In genomic region chr5:39367711-39368110, GRCh38 we compare ENCODE assay signal across 31 cellular contexts. TPM values are rescaled to one million over a fixed set of nuclear protein-coding genes. Genes with fewer than 3 reads are reported as not detected.
"Had no signal": no experiment of that assay in that cellular context is flagged by ENCODE, and none has a peak within 500 bp of the region (broad histone marks: within the 10 kb centered on the region; RNA-seq: fewer than 3 reads in every experiment).

No MANE protein-coding gene starts in this region.

- H2AFZ ChIP-seq: neural progenitor cell, parathyroid adenoma had no signal

- DNase-seq: natural killer cell; occipital lobe; ovary; posterior cingulate gyrus; psoas muscle; right cardiac atrium; right lobe of liver; sigmoid colon; small intestine; stimulated activated CD4-positive, alpha-beta T cell treated with anti-CD3 and anti-CD28 coated beads, Interleukin-15, amount 100 ng/mL, for 24 hours; stimulated activated CD4-positive, alpha-beta T cell treated with anti-CD3 and anti-CD28 coated beads, Interleukin-2, amount 100 ng/mL, for 24 hours; stimulated activated CD4-positive, alpha-beta T cell treated with anti-CD3 and anti-CD28 coated beads, Interleukin-2, amount 100 ng/mL, for 48 hours; stimulated activated CD4-positive, alpha-beta T cell treated with anti-CD3 and anti-CD28 coated beads, Interleukin-4, amount 100 ng/mL, for 24 hours; stimulated activated naive B cell treated with anti-CD40 and anti-IgM and Interleukin-4, amounts not matched to agents 10 μg/mL and 1 μg/mL and 100 μg/mL, for 72 hours; stimulated activated naive CD8-positive, alpha-beta T cell treated with anti-CD3 and anti-CD28 coated beads, Interleukin-15, amount 100 ng/mL, for 72 hours; stimulated activated naive CD8-positive, alpha-beta T cell treated with anti-CD3 and anti-CD28 coated beads, Interleukin-15, Interleukin-2, amounts not matched to agents 100 U/mL and 50 U/mL, for 24 hours; substantia nigra; testis; tibial artery; transverse colon; upper lobe of right lung; uterus had no signal

- H3K4me3 Mint-ChIP-seq: natural killer cell; nephron; neural progenitor cell; stimulated activated effector memory CD8-positive, alpha-beta T cell treated with anti-CD3 and anti-CD28 coated beads, Interleukin-12 subunit alpha, Interleukin-12 subunit beta, amount 100 ng/mL, for 72 hours; stimulated activated naive B cell treated with anti-CD40 and anti-IgM and Interleukin-4, amounts not matched to agents 10 μg/mL and 1 μg/mL and 100 μg/mL, for 72 hours; stimulated activated naive CD8-positive, alpha-beta T cell treated with anti-CD3 and anti-CD28 coated beads, Interleukin-15, amount 100 ng/mL, for 72 hours; type B pancreatic cell had no signal

- H3K9me3 ChIP-seq: ovary, psoas muscle, right lobe of liver, sigmoid colon, suprapubic skin, testis, tibial artery, transverse colon, upper lobe of right lung, uterus had no signal

- H3K4me3 ChIP-seq: neural progenitor cell, ovary, psoas muscle, sigmoid colon, suprapubic skin, testis, tibial artery, transverse colon, upper lobe of right lung, uterus had no signal

- H3K9me3 Mint-ChIP-seq: natural killer cell; nephron; neural progenitor cell; stimulated activated effector memory CD8-positive, alpha-beta T cell treated with anti-CD3 and anti-CD28 coated beads, Interleukin-12 subunit alpha, Interleukin-12 subunit beta, amount 100 ng/mL, for 72 hours; stimulated activated naive B cell treated with anti-CD40 and anti-IgM and Interleukin-4, amounts not matched to agents 10 μg/mL and 1 μg/mL and 100 μg/mL, for 72 hours; stimulated activated naive CD8-positive, alpha-beta T cell treated with anti-CD3 and anti-CD28 coated beads, Interleukin-15, amount 100 ng/mL, for 72 hours; type B pancreatic cell had no signal

- H3K36me3 ChIP-seq: neural progenitor cell, ovary, right lobe of liver, transverse colon, uterus had no signal

- H3K4me1 Mint-ChIP-seq: neural progenitor cell; stimulated activated naive B cell treated with anti-CD40 and anti-IgM and Interleukin-4, amounts not matched to agents 10 μg/mL and 1 μg/mL and 100 μg/mL, for 72 hours; stimulated activated naive CD8-positive, alpha-beta T cell treated with anti-CD3 and anti-CD28 coated beads, Interleukin-15, amount 100 ng/mL, for 72 hours had no signal

- ATAC-seq: natural killer cell; psoas muscle; right cardiac atrium; right lobe of liver; stimulated activated effector memory CD8-positive, alpha-beta T cell treated with anti-CD3 and anti-CD28 coated beads, Interleukin-12 subunit alpha, Interleukin-12 subunit beta, amount 100 ng/mL, for 72 hours; stimulated activated naive B cell treated with anti-CD40 and anti-IgM and Interleukin-4, amounts not matched to agents 10 μg/mL and 1 μg/mL and 100 μg/mL, for 72 hours; stimulated activated naive CD8-positive, alpha-beta T cell treated with anti-CD3 and anti-CD28 coated beads, Interleukin-15, amount 100 ng/mL, for 72 hours; stimulated activated naive CD8-positive, alpha-beta T cell treated with anti-CD3 and anti-CD28 coated beads, Interleukin-15, Interleukin-2, amounts not matched to agents 100 U/mL and 50 U/mL, for 24 hours; upper lobe of right lung had no signal

- H3K27me3 Mint-ChIP-seq: progenitor cell of endocrine pancreas, type B pancreatic cell had no signal

- H3K36me3 Mint-ChIP-seq: natural killer cell; neural progenitor cell; stimulated activated effector memory CD8-positive, alpha-beta T cell treated with anti-CD3 and anti-CD28 coated beads, Interleukin-12 subunit alpha, Interleukin-12 subunit beta, amount 100 ng/mL, for 72 hours; stimulated activated naive B cell treated with anti-CD40 and anti-IgM and Interleukin-4, amounts not matched to agents 10 μg/mL and 1 μg/mL and 100 μg/mL, for 72 hours; type B pancreatic cell had no signal

- H3K27ac Mint-ChIP-seq: natural killer cell; nephron; neural progenitor cell; progenitor cell of endocrine pancreas; stimulated activated effector memory CD8-positive, alpha-beta T cell treated with anti-CD3 and anti-CD28 coated beads, Interleukin-12 subunit alpha, Interleukin-12 subunit beta, amount 100 ng/mL, for 72 hours; stimulated activated naive B cell treated with anti-CD40 and anti-IgM and Interleukin-4, amounts not matched to agents 10 μg/mL and 1 μg/mL and 100 μg/mL, for 72 hours; stimulated activated naive CD8-positive, alpha-beta T cell treated with anti-CD3 and anti-CD28 coated beads, Interleukin-15, amount 100 ng/mL, for 72 hours; type B pancreatic cell had no signal

- FAIRE-seq: small intestine had no signal

- H3K9ac ChIP-seq: neural progenitor cell, parathyroid adenoma had no signal

- H3K4me2 ChIP-seq: neural progenitor cell had no signal

- H3K79me2 ChIP-seq: parathyroid adenoma had no signal

- H3K27ac ChIP-seq: neural progenitor cell, ovary, parathyroid adenoma, psoas muscle, sigmoid colon, suprapubic skin, testis, tibial artery, transverse colon, upper lobe of right lung, uterus had no signal

- H3K4me1 ChIP-seq: neural progenitor cell, parathyroid adenoma, psoas muscle, sigmoid colon, testis, tibial artery, upper lobe of right lung, uterus had no signal

- H3K27me3 ChIP-seq: neural progenitor cell, ovary, right lobe of liver, sigmoid colon, suprapubic skin, testis, tibial artery, transverse colon, upper lobe of right lung, uterus had no signal

RNA-seq across cellular contexts. Expression of gene C9, which starts 3.4 kb away (rescaled TPM):
- total RNA-seq: occipital lobe, progenitor cell of endocrine pancreas, sigmoid colon, transverse colon, upper lobe of right lung, urinary bladder, uterus had no signal
- polyA plus RNA-seq: neural cell, ovary, psoas muscle, right cardiac atrium, small intestine had no signal
